Comparison of ENCODE assay signal across 22 cellular contexts in genomic region chrX:152873361-152873760, GRCh38.
"Had no signal": no experiment of that assay in that cellular context is flagged by ENCODE, and none has a peak within 500 bp of the region (broad histone marks: within the 10 kb centered on the region; RNA-seq: fewer than 3 reads in every experiment).

No MANE protein-coding gene starts in this region.

- H3K4me1 Mint-ChIP-seq: activated T-helper 17 cell treated with anti-CD3 and anti-CD28 coated beads, Interleukin-2, amount 50 U/mL, for 72 hours had no signal

- H3K4me3 Mint-ChIP-seq: activated CD4-positive, alpha-beta memory T cell treated with anti-CD3 and anti-CD28 coated beads for 36 hours; activated CD4-positive, alpha-beta T cell treated with anti-CD3 and anti-CD28 coated beads, Interleukin-2, amount 10 ng/mL, durations not matched to agents 7 days and 5 days; activated T-cell treated with anti-CD3 and anti-CD28 coated beads, Interleukin-2, amount 50 U/mL, for 4 hours; activated T-helper 17 cell treated with anti-CD3 and anti-CD28 coated beads, Interleukin-2, amount 50 U/mL, for 72 hours had no signal

- DNase-seq: activated CD4-positive, alpha-beta memory T cell treated with anti-CD3 and anti-CD28 coated beads for 36 hours; activated CD4-positive, alpha-beta T cell treated with anti-CD3 and anti-CD28 coated beads, Interleukin-2, amount 10 ng/mL, durations not matched to agents 7 days and 5 days; activated CD4-positive, CD25-positive, alpha-beta regulatory T cell; activated CD8-positive, alpha-beta memory T cell treated with anti-CD3 and anti-CD28 coated beads for 24 hours; activated gamma-delta T cell treated with Interleukin-2 at 50 U/mL for 16 hours; activated naive CD4-positive, alpha-beta T cell treated with anti-CD3 and anti-CD28 coated beads, Interleukin-2, amount 50 U/mL, for 16 hours; activated T-cell treated with anti-CD3 and anti-CD28 coated beads, Interleukin-2, amount 50 U/mL, for 4 hours; adrenal gland; anterior cingulate cortex; cerebellar nuclear complex; MM.1S; NCI-H1105; NCI-H1436 treated with DMSO at 0.1 percent for 48 hours; NCI-H187; NCI-H2081; NCI-H446; NCI-H524; Right ventricle myocardium superior; SJCRH30; SK-N-SH; T1000 had no signal

- H3K27me3 Mint-ChIP-seq: activated CD4-positive, alpha-beta memory T cell treated with anti-CD3 and anti-CD28 coated beads for 36 hours; activated CD4-positive, alpha-beta T cell treated with anti-CD3 and anti-CD28 coated beads, Interleukin-2, amount 10 ng/mL, durations not matched to agents 7 days and 5 days; activated T-helper 17 cell treated with anti-CD3 and anti-CD28 coated beads, Interleukin-2, amount 50 U/mL, for 72 hours had no signal

- H3K9me3 Mint-ChIP-seq: activated CD4-positive, alpha-beta memory T cell treated with anti-CD3 and anti-CD28 coated beads for 36 hours; activated CD4-positive, alpha-beta T cell treated with anti-CD3 and anti-CD28 coated beads, Interleukin-2, amount 10 ng/mL, durations not matched to agents 7 days and 5 days; activated T-cell treated with anti-CD3 and anti-CD28 coated beads, Interleukin-2, amount 50 U/mL, for 4 hours; activated T-helper 17 cell treated with anti-CD3 and anti-CD28 coated beads, Interleukin-2, amount 50 U/mL, for 72 hours had no signal

- ATAC-seq: activated T-cell treated with anti-CD3 and anti-CD28 coated beads, Interleukin-2, amount 50 U/mL, for 4 hours; activated T-helper 17 cell treated with anti-CD3 and anti-CD28 coated beads, Interleukin-2, amount 50 U/mL, for 72 hours had no signal

- H3K27ac Mint-ChIP-seq: activated CD4-positive, alpha-beta memory T cell treated with anti-CD3 and anti-CD28 coated beads for 36 hours; activated CD4-positive, alpha-beta T cell treated with anti-CD3 and anti-CD28 coated beads, Interleukin-2, amount 10 ng/mL, durations not matched to agents 7 days and 5 days; activated T-helper 17 cell treated with anti-CD3 and anti-CD28 coated beads, Interleukin-2, amount 50 U/mL, for 72 hours had no signal
